ENCODE assay signal across 8 cellular contexts in the genomic region with DNA sequence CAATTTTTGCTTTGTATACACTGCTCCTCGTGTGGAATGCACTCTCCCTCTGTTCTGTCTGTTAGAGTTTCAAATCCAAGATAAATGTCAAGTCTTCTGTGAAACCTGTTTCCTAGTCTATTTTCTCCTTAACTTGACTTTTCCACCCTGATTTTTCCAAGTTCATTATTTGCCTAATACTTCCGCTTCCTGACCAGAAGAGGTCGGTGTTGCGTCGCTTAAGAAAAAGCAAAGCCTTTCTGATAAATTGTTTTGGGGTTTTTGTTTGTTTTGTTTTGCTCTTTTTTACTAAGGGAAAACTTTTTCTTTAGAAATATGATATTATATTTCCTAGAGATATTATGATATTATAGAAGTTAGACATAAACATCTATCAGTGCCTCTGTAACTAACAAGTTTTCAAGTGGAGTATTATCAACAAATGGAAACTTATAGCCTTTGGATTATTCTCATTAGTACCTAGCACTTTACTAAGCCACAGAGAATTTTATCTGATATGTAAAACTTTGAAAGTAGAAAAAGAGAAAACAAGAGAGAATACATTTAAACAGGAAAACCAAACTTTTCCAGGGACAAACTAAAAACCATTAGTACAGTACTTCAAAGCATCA. TPM values are rescaled to one million over a fixed set of nuclear protein-coding genes. Genes with fewer than 3 reads are reported as not detected.
A peak's percentile ranks its signal among the peaks of the same experiment; 100 is the strongest.
DNase-seq lines count a peak whose midpoint lies in the region; ATAC-seq and TF ChIP-seq lines count a peak whose summit lies in the region.

No MANE protein-coding gene starts in this region.

- no peaks in the 10 kb centered on the region for H3K9me3 ChIP-seq in RWPE2 (ENCODE audit: severe bottlenecking)
- H3K9me3 ChIP-seq in osteoblast (ENCODE audit: low read depth, low read length): no peaks in the 10 kb centered on the region

- no peaks in the 10 kb centered on the region for H4K20me1 ChIP-seq in osteoblast (ENCODE audit: insufficient read depth, low read length)

- peak; percentile 98 for TF ChIP-seq CTCF in RWPE2 (IDR thresholded peaks at IDR 0.05; ENCODE audit: poor library complexity, severe bottlenecking)
- peak; percentile 87 for TF ChIP-seq CTCF in osteoblast (IDR thresholded peaks at IDR 0.05; ENCODE audit: extremely low read depth, low read depth, low read length)

- H2AFZ ChIP-seq in osteoblast (ENCODE audit: low read length): no peak overlapping the region

- H3K4me1 ChIP-seq in RWPE2 (ENCODE audit: insufficient read depth, poor library complexity, severe bottlenecking) (no peaks in the 10 kb centered on the region), osteoblast (ENCODE audit: insufficient read depth, low read length) (no peaks in the 10 kb centered on the region)

- POLR2A ChIA-PET in HEK293T (lab: Yijun Ruan, JAX): no interaction called here

- no peaks in the 10 kb centered on the region for H3K27me3 ChIP-seq in RWPE2 (ENCODE audit: insufficient read depth, poor library complexity, severe bottlenecking)
- H3K27me3 ChIP-seq in osteoblast (ENCODE audit: insufficient read depth, low read length): no peaks in the 10 kb centered on the region

- no peak for TF ChIP-seq POLR2A in erythroblast (IDR thresholded peaks at IDR 0.05; ENCODE audit: low read length)

- DNase-seq in NCI-H2029 (lab: John Stamatoyannopoulos, UW): peak; percentile 10
- no peak for DNase-seq in NCI-H2029 treated with DMSO at 0.1 percent for 48 hours (lab: John Stamatoyannopoulos, UW)
- DNase-seq in HEK293T (ENCODE audit: extremely low spot score): peak; percentile 45
- no peak for DNase-seq in RWPE2 (ENCODE audit: low spot score)
- DNase-seq in erythroblast (lab: John Stamatoyannopoulos, UW): peak; percentile 61 to 77
- no peak for DNase-seq in osteoblast (ENCODE audit: insufficient read length, low spot score, missing footprints)

- ATAC-seq in RWPE2 (ENCODE audit: low read depth) (no peak), GM19455 (IDR thresholded peaks at IDR 0.05; ENCODE audit: unreplicated experiment) (no peak), HG02798 (IDR thresholded peaks at IDR 0.05; ENCODE audit: poor library complexity, unreplicated experiment) (no peak)

- CTCF ChIA-PET in HEK293T (lab: Yijun Ruan, JAX): interaction anchor here (1.0 kb wide), 1 partner anchor 122 kb away, joined by 3 read pairs; no protein-coding TSS in a partner anchor

- no peak overlapping the region for H3K4me2 ChIP-seq in osteoblast (ENCODE audit: insufficient read depth, low read length)

- no peak overlapping the region for H3K27ac ChIP-seq in RWPE2 (ENCODE audit: poor library complexity, severe bottlenecking)
- no peak overlapping the region for H3K27ac ChIP-seq in osteoblast (ENCODE audit: low read depth, low read length)

- H3K79me2 ChIP-seq in osteoblast (ENCODE audit: insufficient read depth, low read length): no peaks in the 10 kb centered on the region

- H3K36me3 ChIP-seq in RWPE2 (ENCODE audit: low read depth): no peaks in the 10 kb centered on the region
- H3K36me3 ChIP-seq in osteoblast (ENCODE audit: insufficient read depth, low read length): no peaks in the 10 kb centered on the region

- H3K4me3 ChIP-seq in RWPE2 (ENCODE audit: severe bottlenecking): no peak overlapping the region
- no peak overlapping the region for H3K4me3 ChIP-seq in osteoblast (ENCODE audit: insufficient read depth, low read length)

TF ChIP-seq in HEK293T, 16 proteins besides CTCF, POLR2A, EP300 and RAD21:
- TF ChIP-seq FOXK2 (IDR thresholded peaks at IDR 0.05) (no peak), ELF4 (IDR thresholded peaks at IDR 0.05) (no peak), L3MBTL2 (conservative IDR thresholded peaks at IDR 0.05) (no peak), ARNT (IDR thresholded peaks at IDR 0.05) (no peak), FOXM1 (IDR thresholded peaks at IDR 0.05; ENCODE audit: borderline replicate concordance) (no peak), FOXA1 (IDR thresholded peaks at IDR 0.05) (no peak), SP1 (IDR thresholded peaks at IDR 0.05) (no peak), SUZ12 (IDR thresholded peaks at IDR 0.05) (no peak), LEF1 (IDR thresholded peaks at IDR 0.05; ENCODE audit: borderline replicate concordance) (no peak), ZNF384 (IDR thresholded peaks at IDR 0.05) (no peak), PKNOX1 (IDR thresholded peaks at IDR 0.05) (no peak)

RNA-seq across cellular contexts. Expression of gene PHAX, which starts 55.8 kb away (rescaled TPM):
- total RNA-seq in osteoblast: 55.4 and 61.9 TPM in 2 replicates

Comparison
In these comparisons a context has a peak if more than half of its experiments do, and no peak if none do; other contexts are left out.
1. DNase-seq: peak in NCI-H2029 (single experiment), HEK293T (single experiment) and erythroblast (2 of 2); none in NCI-H2029 treated with DMSO at 0.1 percent for 48 hours (single experiment), RWPE2 (single experiment) and osteoblast (single experiment).